Comparison of ENCODE assay signal across 17 cellular contexts in the genomic region with DNA sequence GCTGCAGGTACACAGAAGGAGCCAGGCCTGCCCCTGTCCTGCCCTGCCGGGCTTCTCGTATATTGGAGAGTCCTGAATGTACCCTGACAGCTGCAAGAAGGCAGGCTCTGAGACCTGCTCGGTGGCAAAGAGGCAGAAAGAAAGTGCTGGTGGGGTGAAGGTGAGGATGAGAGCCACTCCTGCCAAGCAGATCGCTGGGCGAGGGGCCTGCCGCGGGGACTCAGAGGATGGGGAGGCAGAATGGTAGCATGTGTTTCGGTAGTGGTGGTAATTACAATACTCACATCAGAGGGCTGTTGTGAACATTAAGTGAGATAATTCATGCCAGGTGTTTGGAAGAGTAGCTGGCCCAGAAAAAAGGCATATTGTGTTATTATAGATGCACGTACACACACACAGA. TPM values are rescaled to one million over a fixed set of nuclear protein-coding genes. Genes with fewer than 3 reads are reported as not detected.
DNase-seq lines count a peak whose midpoint lies in the region; ATAC-seq and TF ChIP-seq lines count a peak whose summit lies in the region.
"Had no signal": no experiment of that assay in that cellular context is flagged by ENCODE, and none has a peak within 500 bp of the region (broad histone marks: within the 10 kb centered on the region; RNA-seq: fewer than 3 reads in every experiment).

No MANE protein-coding gene starts in this region.

- no peaks in the 10 kb centered on the region for H3K9me2 ChIP-seq in PC-9 (ENCODE audit: insufficient read depth)

- H2BK12ac ChIP-seq in trophoblast cell (ENCODE audit: low read length) = peak overlapping the region; percentile 9

- POLR2A ChIA-PET in PC-9 (lab: Charles Lee; ENCODE audit: unreplicated experiment) = no interaction called here

- H2AK5ac ChIP-seq in trophoblast cell (ENCODE audit: low read length) = peak overlapping the region; percentile 26

- ATAC-seq in activated CD8-positive, alpha-beta memory T cell treated with anti-CD3 and anti-CD28 coated beads, Interleukin-2, amount 10 ng/mL, durations not matched to agents 7 days and 5 days = no peak
- no peak for ATAC-seq in GM18505 (IDR thresholded peaks at IDR 0.05; ENCODE audit: unreplicated experiment)
- ATAC-seq: A549; CD8-positive, alpha-beta T cell had no signal

- intact Hi-C loops in PC-9 (cut with micrococcal nuclease; ENCODE audit: unreplicated experiment) = loop anchor here (5.0 kb wide), 2 partner anchors 99 to 101 kb away; no protein-coding TSS in a partner anchor

- no peak overlapping the region for H3K4me3 ChIP-seq in PC-9
- no peak overlapping the region for H3K4me3 ChIP-seq in neural progenitor cell
- no peak overlapping the region for H3K4me3 ChIP-seq in trophoblast cell (ENCODE audit: low read depth, low read length)
- H3K4me3 ChIP-seq: A549; BLaER1 treated with 17β-estradiol and CSF1 and Interleukin-3, amounts not matched to agents 10 nM and 100 nM had no signal

- H2AFZ ChIP-seq in PC-9 (no peak overlapping the region), neural progenitor cell (replicated peaks) (no peak overlapping the region), trophoblast cell (ENCODE audit: insufficient read depth, low read length, poor library complexity) (no peak overlapping the region)

- no peaks in the 10 kb centered on the region for H3K36me3 Mint-ChIP-seq in neural progenitor cell
- no peaks in the 10 kb centered on the region for H3K36me3 Mint-ChIP-seq in activated CD8-positive, alpha-beta memory T cell treated with anti-CD3 and anti-CD28 coated beads, Interleukin-2, amount 10 ng/mL, durations not matched to agents 7 days and 5 days
- H3K36me3 Mint-ChIP-seq: CD8-positive, alpha-beta T cell had no signal

- H3K9ac ChIP-seq in neural progenitor cell (no peak overlapping the region), trophoblast cell (ENCODE audit: low read length) (no peak overlapping the region)
- H3K9ac ChIP-seq: BLaER1 treated with 17β-estradiol and CSF1 and Interleukin-3, amounts not matched to agents 10 nM and 100 nM had no signal

- H3K27me3 Mint-ChIP-seq in neural progenitor cell (ENCODE audit: insufficient read depth, low read depth) = peaks cover 16% of the 10 kb centered on the region
- H3K27me3 Mint-ChIP-seq in activated CD8-positive, alpha-beta memory T cell treated with anti-CD3 and anti-CD28 coated beads, Interleukin-2, amount 10 ng/mL, durations not matched to agents 7 days and 5 days = peaks cover 9% of the 10 kb centered on the region

- H3K36me3 ChIP-seq in PC-9 (ENCODE audit: low read depth) = no peaks in the 10 kb centered on the region
- no peaks in the 10 kb centered on the region for H3K36me3 ChIP-seq in neural progenitor cell
- no peaks in the 10 kb centered on the region for H3K36me3 ChIP-seq in trophoblast cell (ENCODE audit: control insufficient read depth in 1 of 2, insufficient read depth in 2 of 2, low read length in 2 of 2)
- H3K36me3 ChIP-seq: BLaER1 treated with 17β-estradiol and CSF1 and Interleukin-3, amounts not matched to agents 10 nM and 100 nM had no signal

- H2BK5ac ChIP-seq in trophoblast cell (ENCODE audit: low read depth, low read length, poor library complexity) = peak overlapping the region; percentile 0

- H3K27me3 ChIP-seq in PC-9 (ENCODE audit: insufficient read depth, low read depth) (no peaks in the 10 kb centered on the region), neural progenitor cell (no peaks in the 10 kb centered on the region), trophoblast cell (ENCODE audit: insufficient read depth, low read length) (no peaks in the 10 kb centered on the region)
- H3K27me3 ChIP-seq: BLaER1 treated with 17β-estradiol and CSF1 and Interleukin-3, amounts not matched to agents 10 nM and 100 nM had no signal

- peak overlapping the region; percentile 32 for H3K14ac ChIP-seq in trophoblast cell (ENCODE audit: low read length)

- H3K9me3 Mint-ChIP-seq in neural progenitor cell = no peaks in the 10 kb centered on the region
- no peaks in the 10 kb centered on the region for H3K9me3 Mint-ChIP-seq in activated CD8-positive, alpha-beta memory T cell treated with anti-CD3 and anti-CD28 coated beads, Interleukin-2, amount 10 ng/mL, durations not matched to agents 7 days and 5 days (ENCODE audit: low read depth)
- H3K9me3 Mint-ChIP-seq: CD4-positive, alpha-beta T cell; CD8-positive, alpha-beta T cell had no signal

- H2BK120ac ChIP-seq in trophoblast cell (ENCODE audit: insufficient read depth, low read length, poor library complexity) = peak overlapping the region; percentile 27

- H4K12ac ChIP-seq in trophoblast cell (ENCODE audit: low read depth, low read length) = no peak overlapping the region

- H3K4me1 Mint-ChIP-seq in neural progenitor cell = peaks cover 54% of the 10 kb centered on the region
- H3K4me1 Mint-ChIP-seq in activated CD8-positive, alpha-beta memory T cell treated with anti-CD3 and anti-CD28 coated beads, Interleukin-2, amount 10 ng/mL, durations not matched to agents 7 days and 5 days = no peaks in the 10 kb centered on the region
- H3K4me1 Mint-ChIP-seq: B cell had no signal

- CTCF ChIA-PET in PC-9 (lab: Charles Lee) = interaction anchor here (0.6 kb wide), 1 partner anchor 57 kb away, joined by 6 read pairs; the partner anchor contains the start of gene SLC22A23
- CTCF ChIA-PET in activated CD8-positive, alpha-beta memory T cell treated with anti-CD3 and anti-CD28 coated beads, Interleukin-2, amount 10 ng/mL, durations not matched to agents 7 days and 5 days (lab: Charles Lee) = no interaction called here

- no peak overlapping the region for H3K4ac ChIP-seq in trophoblast cell (ENCODE audit: low read depth, low read length)

- H3K79me2 ChIP-seq in PC-9 (ENCODE audit: low read depth) (no peaks in the 10 kb centered on the region), neural progenitor cell (ENCODE audit: low read depth) (no peaks in the 10 kb centered on the region), trophoblast cell (ENCODE audit: control insufficient read depth, insufficient read depth, low read length, poor library complexity) (no peaks in the 10 kb centered on the region)

- H4K20me1 ChIP-seq in PC-9 (ENCODE audit: insufficient read depth) (no peaks in the 10 kb centered on the region), neural progenitor cell (ENCODE audit: low read depth) (no peaks in the 10 kb centered on the region)

- H3K9me3 ChIP-seq in PC-9 (ENCODE audit: insufficient read depth, low read depth) (no peaks in the 10 kb centered on the region), neural progenitor cell (ENCODE audit: low read depth) (no peaks in the 10 kb centered on the region), trophoblast cell (ENCODE audit: insufficient read depth, low read depth, low read length) (no peaks in the 10 kb centered on the region)
- H3K9me3 ChIP-seq: A549; BLaER1 treated with 17β-estradiol and CSF1 and Interleukin-3, amounts not matched to agents 10 nM and 100 nM; Caco-2 had no signal

- peaks cover 19% of the 10 kb centered on the region for H3K79me1 ChIP-seq in trophoblast cell (ENCODE audit: low read length)

- WGBS in trophoblast cell (ENCODE audit: extremely low coverage, insufficient coverage, insufficient read length) = no CpG with 5 or more reads among the region's 9 CpGs

- TF ChIP-seq POLR2A in GM18505 (IDR thresholded peaks at IDR 0.05; ENCODE audit: borderline replicate concordance, extremely low read depth, insufficient read depth, insufficient read length) = no peak

- DNase-seq in PC-9 = no peak
- no peak for DNase-seq in neural progenitor cell (ENCODE audit: low spot score)
- no peak for DNase-seq in trophoblast cell
- DNase-seq in activated CD8-positive, alpha-beta memory T cell treated with anti-CD3 and anti-CD28 coated beads, Interleukin-2, amount 10 ng/mL, durations not matched to agents 7 days and 5 days = no peak
- DNase-seq: AML-193; Calu3; CD4-positive, alpha-beta T cell; CD8-positive, alpha-beta T cell; DMS79 treated with DMSO at 0.1 percent for 48 hours; GF-D8 had no signal

- H3K27ac ChIP-seq in PC-9 (no peak overlapping the region), neural progenitor cell (no peak overlapping the region), trophoblast cell (ENCODE audit: low read depth, low read length) (no peak overlapping the region)
- H3K27ac ChIP-seq: 22Rv1; BLaER1 treated with 17β-estradiol and CSF1 and Interleukin-3, amounts not matched to agents 10 nM and 100 nM; C4-2B had no signal

- H3K4me1 ChIP-seq in PC-9 (replicated peaks; ENCODE audit: insufficient read depth) = peaks cover 53% of the 10 kb centered on the region
- peaks cover 21% of the 10 kb centered on the region for H3K4me1 ChIP-seq in neural progenitor cell
- peaks cover 29 to 40% of the 10 kb centered on the region in 2 experiments for H3K4me1 ChIP-seq in trophoblast cell (ENCODE audit: control insufficient read depth in 1 of 2, insufficient read depth in 2 of 2, low read length in 2 of 2)
- H3K4me1 ChIP-seq: BLaER1 treated with 17β-estradiol and CSF1 and Interleukin-3, amounts not matched to agents 10 nM and 100 nM had no signal

- H3K4me2 ChIP-seq in PC-9 (0 out of 2 replicates have a peak overlapping the region, but pooled peaks have one; percentile 40), neural progenitor cell (no peak overlapping the region), trophoblast cell (ENCODE audit: low read length) (no peak overlapping the region)
- H3K4me2 ChIP-seq: A549; BLaER1 treated with 17β-estradiol and CSF1 and Interleukin-3, amounts not matched to agents 10 nM and 100 nM had no signal

- H3K23ac ChIP-seq in trophoblast cell (ENCODE audit: low read length) = no peak overlapping the region

- H3F3A ChIP-seq in PC-9 (ENCODE audit: insufficient read depth, low read depth) (peaks cover 13% of the 10 kb centered on the region), neural progenitor cell (ENCODE audit: low read depth) (no peaks in the 10 kb centered on the region)

- H3K27ac Mint-ChIP-seq in neural progenitor cell = peak overlapping the region; percentile 25
- no peak overlapping the region for H3K27ac Mint-ChIP-seq in activated CD8-positive, alpha-beta memory T cell treated with anti-CD3 and anti-CD28 coated beads, Interleukin-2, amount 10 ng/mL, durations not matched to agents 7 days and 5 days
- H3K27ac Mint-ChIP-seq: B cell; CD4-positive, alpha-beta T cell; CD8-positive, alpha-beta T cell had no signal

- H3K4me3 Mint-ChIP-seq in neural progenitor cell = no peak overlapping the region
- no peak overlapping the region for H3K4me3 Mint-ChIP-seq in activated CD8-positive, alpha-beta memory T cell treated with anti-CD3 and anti-CD28 coated beads, Interleukin-2, amount 10 ng/mL, durations not matched to agents 7 days and 5 days
- H3K4me3 Mint-ChIP-seq: B cell; CD4-positive, alpha-beta T cell; CD8-positive, alpha-beta T cell had no signal

- H4K8ac ChIP-seq in trophoblast cell (ENCODE audit: low read depth, low read length) = no peak overlapping the region

- TF ChIP-seq CTCF in PC-9 (conservative IDR thresholded peaks at IDR 0.05) (no peak), neural progenitor cell (IDR thresholded peaks at IDR 0.05) (no peak)

- H3K18ac ChIP-seq in trophoblast cell (ENCODE audit: low read length) = peak overlapping the region; percentile 4

- peak overlapping the region; percentile 40 for H4K91ac ChIP-seq in trophoblast cell (ENCODE audit: low read depth, low read length)

- BruUV-seq in PC-9 (replicated peaks; lab: Mats Ljungman, UMichigan) = no TSS peak

RNA-seq across cellular contexts. Expression of gene SLC22A23, which starts 56.6 kb away (rescaled TPM):
- total RNA-seq in PC-9 (2021) = 13.5 and 16.3 TPM in 2 replicates
- total RNA-seq in neural progenitor cell (ENCODE audit: low replicate concordance) = 0.99 and 3.3 TPM in 2 replicates
- polyA plus RNA-seq in trophoblast cell (2013) = 29.8 and 31.6 TPM in 2 replicates
- under 1 TPM; 0.07 to 0.20 TPM for total RNA-seq in activated CD8-positive, alpha-beta memory T cell treated with anti-CD3 and anti-CD28 coated beads, Interleukin-2, amount 10 ng/mL, durations not matched to agents 7 days and 5 days
